Comparison of ENCODE assay signal across 1 cellular context in the genomic region with DNA sequence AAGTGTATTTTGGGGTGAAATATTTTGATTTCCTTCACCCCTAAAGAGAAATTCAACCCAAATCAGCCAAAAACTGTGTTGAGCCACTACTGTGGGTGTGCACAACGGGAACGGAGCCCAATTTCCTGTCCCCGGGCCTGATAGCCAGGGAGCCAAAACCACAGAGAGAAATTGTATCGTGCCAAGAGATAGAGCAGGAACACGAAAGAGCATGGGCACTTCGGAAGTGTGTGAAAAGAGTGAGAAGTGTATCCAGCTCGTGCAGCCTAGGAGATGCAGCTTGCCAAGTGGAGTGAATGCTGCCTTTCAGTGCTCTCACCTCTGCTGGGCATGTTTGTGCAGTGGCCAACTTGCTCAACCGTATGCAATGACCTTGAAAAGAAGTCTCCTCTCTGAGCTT.
TF ChIP-seq lines count a peak whose summit lies in the region.

No MANE protein-coding gene starts in this region.

TF ChIP-seq in WTC11, 78 proteins besides CTCF, POLR2A, EP300 and RAD21 (continued from another document):
- TF ChIP-seq ZNF671 (CRISPR knock-in tag; IDR thresholded peaks at IDR 0.05): no peak
- TF ChIP-seq, protein P1, sequence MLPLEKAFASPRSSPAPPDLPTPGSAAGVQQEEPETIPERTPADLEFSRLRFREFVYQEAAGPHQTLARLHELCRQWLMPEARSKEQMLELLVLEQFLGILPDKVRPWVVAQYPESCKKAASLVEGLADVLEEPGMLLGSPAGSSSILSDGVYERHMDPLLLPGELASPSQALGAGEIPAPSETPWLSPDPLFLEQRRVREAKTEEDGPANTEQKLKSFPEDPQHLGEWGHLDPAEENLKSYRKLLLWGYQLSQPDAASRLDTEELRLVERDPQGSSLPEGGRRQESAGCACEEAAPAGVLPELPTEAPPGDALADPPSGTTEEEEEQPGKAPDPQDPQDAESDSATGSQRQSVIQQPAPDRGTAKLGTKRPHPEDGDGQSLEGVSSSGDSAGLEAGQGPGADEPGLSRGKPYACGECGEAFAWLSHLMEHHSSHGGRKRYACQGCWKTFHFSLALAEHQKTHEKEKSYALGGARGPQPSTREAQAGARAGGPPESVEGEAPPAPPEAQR (CRISPR knock-in tag; IDR thresholded peaks at IDR 0.05): no peak
- TF ChIP-seq, protein P2, sequence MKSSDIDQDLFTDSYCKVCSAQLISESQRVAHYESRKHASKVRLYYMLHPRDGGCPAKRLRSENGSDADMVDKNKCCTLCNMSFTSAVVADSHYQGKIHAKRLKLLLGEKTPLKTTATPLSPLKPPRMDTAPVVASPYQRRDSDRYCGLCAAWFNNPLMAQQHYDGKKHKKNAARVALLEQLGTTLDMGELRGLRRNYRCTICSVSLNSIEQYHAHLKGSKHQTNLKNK (CRISPR knock-in tag; IDR thresholded peaks at IDR 0.05): no peak
- no peak for TF ChIP-seq CREM (CRISPR knock-in tag; IDR thresholded peaks at IDR 0.05)
- TF ChIP-seq ZNF263 (CRISPR knock-in tag; IDR thresholded peaks at IDR 0.05; ENCODE audit: low read depth): no peak
- TF ChIP-seq JUN (CRISPR knock-in tag; IDR thresholded peaks at IDR 0.05): no peak
TF ChIP-seq in WTC11: peak in this region for 0.
